In genomic region chr9:84002344-84002743, GRCh38 we compare ENCODE assay signal across 12 cellular contexts. TPM values are rescaled to one million over a fixed set of nuclear protein-coding genes. Genes with fewer than 3 reads are reported as not detected.
A peak's percentile ranks its signal among the peaks of the same experiment; 100 is the strongest.
DNase-seq lines count a peak whose midpoint lies in the region; ATAC-seq and TF ChIP-seq lines count a peak whose summit lies in the region.
"Had no signal": no experiment of that assay in that cellular context is flagged by ENCODE, and none has a peak within 500 bp of the region (broad histone marks: within the 10 kb centered on the region; RNA-seq: fewer than 3 reads in every experiment).

No MANE protein-coding gene starts in this region.

- H3K36me3 ChIP-seq in breast epithelium, result no peaks in the 10 kb centered on the region
- H3K36me3 ChIP-seq in mammary epithelial cell (ENCODE audit: insufficient read depth, low read length), result peaks cover 9% of the 10 kb centered on the region
- H3K36me3 ChIP-seq in upper lobe of right lung, result no peaks in the 10 kb centered on the region
- peaks cover 7% of the 10 kb centered on the region for H3K36me3 ChIP-seq in smooth muscle cell (ENCODE audit: low read depth)
- peaks cover 0 to 5% (median 0%) of the 10 kb centered on the region in 4 donors for H3K36me3 ChIP-seq in stomach

- H3K27ac ChIP-seq in breast epithelium (no peak overlapping the region), mammary epithelial cell (ENCODE audit: insufficient read depth, low read depth, low read length) (no peak overlapping the region), upper lobe of right lung (peak overlapping the region; percentile 34), smooth muscle cell (ENCODE audit: low read depth) (no peak overlapping the region), stomach (peak overlapping the region in 2 of 5 donors; percentile 24 to 63)

- no peak overlapping the region for H3K9ac ChIP-seq in mammary epithelial cell (ENCODE audit: insufficient read depth, low read length)
- H3K9ac ChIP-seq in smooth muscle cell (ENCODE audit: low read depth), result no peak overlapping the region

- no peak overlapping the region for H3K4me3 Mint-ChIP-seq in MCF 10A (ENCODE audit: unreplicated experiment)

- no peak for TF ChIP-seq CTCF in MCF 10A (IDR thresholded peaks at IDR 0.05; ENCODE audit: unreplicated experiment)
- TF ChIP-seq CTCF in breast epithelium (IDR thresholded peaks at IDR 0.05), result no peak
- TF ChIP-seq CTCF in mammary epithelial cell (conservative IDR thresholded peaks at IDR 0.05 in 1 of 2, IDR thresholded peaks at IDR 0.05 in 1 of 2; ENCODE audit: extremely low read depth in 1 of 2, insufficient read depth in 1 of 2, low read depth in 1 of 2, low read length in 2 of 2), result no peak
- no peak for TF ChIP-seq CTCF in upper lobe of right lung (IDR thresholded peaks at IDR 0.05)
- TF ChIP-seq CTCF in smooth muscle cell (IDR thresholded peaks at IDR 0.05; ENCODE audit: borderline replicate concordance, insufficient read depth, poor library complexity, severe bottlenecking), result no peak
- no peak for TF ChIP-seq CTCF in stomach (IDR thresholded peaks at IDR 0.05)

- peaks cover 7% of the 10 kb centered on the region for H3K36me3 Mint-ChIP-seq in MCF 10A (ENCODE audit: insufficient read depth, unreplicated experiment)

- no peaks in the 10 kb centered on the region for H3K27me3 Mint-ChIP-seq in MCF 10A (ENCODE audit: insufficient read depth, unreplicated experiment)

- in situ Hi-C loops in mammary epithelial cell (cut with MboI; ENCODE audit: low sequenced_read_pairs in 2 of 2), result no loop called here

- H3K79me2 ChIP-seq in mammary epithelial cell (ENCODE audit: insufficient read depth, low read length), result peaks cover 2% of the 10 kb centered on the region
- H3K79me2 ChIP-seq in smooth muscle cell (ENCODE audit: low read depth), result no peaks in the 10 kb centered on the region

- no peaks in the 10 kb centered on the region for H3K27me3 ChIP-seq in breast epithelium
- no peaks in the 10 kb centered on the region for H3K27me3 ChIP-seq in mammary epithelial cell (ENCODE audit: insufficient read depth, low read length)
- H3K27me3 ChIP-seq in upper lobe of right lung, result no peaks in the 10 kb centered on the region
- H3K27me3 ChIP-seq in smooth muscle cell (ENCODE audit: low read depth), result no peaks in the 10 kb centered on the region
- no peaks in the 10 kb centered on the region for H3K27me3 ChIP-seq in stomach

- ATAC-seq in HG02981 (IDR thresholded peaks at IDR 0.05; ENCODE audit: unreplicated experiment) (peak; percentile 80), upper lobe of right lung (peak; percentile 44)

- H3K9me3 Mint-ChIP-seq in MCF 10A (ENCODE audit: unreplicated experiment), result no peaks in the 10 kb centered on the region

- POLR2A ChIA-PET in MCF 10A (lab: Yijun Ruan, JAX), result interaction anchor here (1.0 to 1.5 kb wide), 2 partner anchors 81 to 134 kb away, joined by 3 to 5 read pairs; partner anchors contain the start of gene KIF27

- TF ChIP-seq EP300 in stomach (IDR thresholded peaks at IDR 0.05), result no peak

- H3K9me3 ChIP-seq in breast epithelium (no peaks in the 10 kb centered on the region), mammary epithelial cell (replicated peaks; ENCODE audit: insufficient read depth, low read length) (no peaks in the 10 kb centered on the region), upper lobe of right lung (no peaks in the 10 kb centered on the region), smooth muscle cell (replicated peaks; ENCODE audit: low read depth) (no peaks in the 10 kb centered on the region), stomach (no peaks in the 10 kb centered on the region)

- no peaks in the 10 kb centered on the region for H3F3A ChIP-seq in smooth muscle cell (ENCODE audit: low read depth)

- CTCF ChIA-PET in MCF 10A (lab: Yijun Ruan, JAX) (interaction anchor here (0.6 to 1.6 kb wide), 2 partner anchors 19 to 259 kb away, joined by 3 to 7 read pairs; no protein-coding TSS in a partner anchor), mammary epithelial cell (lab: Charles Lee; ENCODE audit: low non-redundant PET) (no interaction called here)

- BruUV-seq in MCF 10A (replicated peaks; lab: Mats Ljungman, UMichigan) (no TSS peak), mammary epithelial cell (replicated peaks; lab: Mats Ljungman, UMichigan) (no TSS peak)

- peak overlapping the region; percentile 49 for H3K27ac Mint-ChIP-seq in MCF 10A (ENCODE audit: low read depth, unreplicated experiment)

- H3K4me1 ChIP-seq in breast epithelium (no peaks in the 10 kb centered on the region), mammary epithelial cell (ENCODE audit: insufficient read depth, low read length) (peaks cover 4% of the 10 kb centered on the region), upper lobe of right lung (no peaks in the 10 kb centered on the region), smooth muscle cell (ENCODE audit: low read depth) (no peaks in the 10 kb centered on the region), stomach (peaks cover 5 to 18% (median 11%) of the 10 kb centered on the region in 4 donors)

- no peak for DNase-seq in MCF 10A (ENCODE audit: unreplicated experiment)
- no peak for DNase-seq in breast epithelium (ENCODE audit: low spot score in 2 of 2)
- no peak for DNase-seq in mammary epithelial cell
- DNase-seq in upper lobe of right lung, result no peak
- no peak for DNase-seq in smooth muscle cell (lab: John Stamatoyannopoulos, UW; ENCODE audit: unreplicated experiment)
- DNase-seq in AG08395 (ENCODE audit: low spot score), result no peak
- no peak for DNase-seq in stomach
- DNase-seq: activated CD4-positive, CD25-positive, alpha-beta regulatory T cell; effector CD4-positive, alpha-beta T cell; NCI-H2171 had no signal

- dilution Hi-C loops in mammary epithelial cell (cut with HindIII; ENCODE audit: low sequenced_read_pairs), result loop anchor here (5.0 kb wide), 2 partner anchors 35 to 70 kb away; no protein-coding TSS in a partner anchor

- TF ChIP-seq POLR2A in breast epithelium (IDR thresholded peaks at IDR 0.05), result no peak
- no peak for TF ChIP-seq POLR2A in stomach (IDR thresholded peaks at IDR 0.05)

- H4K20me1 ChIP-seq in mammary epithelial cell (ENCODE audit: insufficient read depth, low read length) (no peaks in the 10 kb centered on the region), smooth muscle cell (ENCODE audit: low read depth) (no peaks in the 10 kb centered on the region)

- H3K4me3 ChIP-seq in breast epithelium (no peak overlapping the region), mammary epithelial cell (replicated peaks in 1 of 3; ENCODE audit: insufficient read depth in 1 of 3, low read depth in 2 of 3, low read length in 3 of 3) (no peak overlapping the region), upper lobe of right lung (no peak overlapping the region), smooth muscle cell (no peak overlapping the region), stomach (no peak overlapping the region)
- H3K4me3 ChIP-seq: lung had no signal

- intact Hi-C loops in MCF 10A (cut with micrococcal nuclease), result no loop called here
- intact Hi-C loops in breast epithelium (cut with DNase I; ENCODE audit: low total_unique reads), result no loop called here
- intact Hi-C loops in mammary epithelial cell (cut with micrococcal nuclease), result no loop called here
- intact Hi-C loops in upper lobe of right lung (cut with DNase I), result no loop called here
- intact Hi-C loops in stomach (cut with DNase I; ENCODE audit: low total_unique reads), result no loop called here

- peak overlapping the region; percentile 28 for H3K4me2 ChIP-seq in mammary epithelial cell (ENCODE audit: insufficient read depth, low read depth, low read length)
- H3K4me2 ChIP-seq in smooth muscle cell, result no peak overlapping the region

- no peaks in the 10 kb centered on the region for H3K4me1 Mint-ChIP-seq in MCF 10A (ENCODE audit: insufficient read depth, unreplicated experiment)

- H2AFZ ChIP-seq in mammary epithelial cell (ENCODE audit: low read depth, low read length) (no peak overlapping the region), smooth muscle cell (ENCODE audit: low read depth) (no peak overlapping the region)

RNA-seq across cellular contexts. Expression of gene RMI1, which starts 21.7 kb away (rescaled TPM):
- total RNA-seq in MCF 10A (2022) (6.9 and 11.0 TPM in 2 replicates), breast epithelium (1 to 10 TPM; 3.7 to 6.2 (median 6.1) TPM), mammary epithelial cell (10 to 100 TPM in 1 of 2 donors, 1 to 10 TPM in 1; 3.7 to 12.1 TPM), upper lobe of right lung (5.4 TPM), smooth muscle cell (8.3 and 11.1 TPM in 2 replicates), stomach (10 to 100 TPM in 2 of 5 donors, 1 to 10 TPM in 1, not detected in 2; 5.2 to 20.5 (median 15.1) TPM)
- polyA plus RNA-seq in mammary epithelial cell (1.1 TPM), smooth muscle cell (3.2 and 3.6 TPM in 2 replicates), stomach (1 to 10 TPM; 3.2 to 5.0 (median 3.3) TPM)
- 1.6 TPM for polyA minus RNA-seq in mammary epithelial cell

RNA-seq across cellular contexts. Expression of gene HNRNPK, which starts 22.3 kb away (rescaled TPM):
- 825 and 951 TPM in 2 replicates for total RNA-seq in MCF 10A (2022)
- 100 to 1,000 TPM; 462 to 657 (median 527) TPM for total RNA-seq in breast epithelium
- 100 to 1,000 TPM; 335 to 526 TPM for total RNA-seq in mammary epithelial cell
- 346 TPM for polyA plus RNA-seq in mammary epithelial cell
- polyA minus RNA-seq in mammary epithelial cell, result 535 TPM
- total RNA-seq in upper lobe of right lung, result 353 TPM
- 532 and 584 TPM in 2 replicates for total RNA-seq in smooth muscle cell
- 468 and 469 TPM in 2 replicates for polyA plus RNA-seq in smooth muscle cell
- total RNA-seq in stomach, result 100 to 1,000 TPM; 164 to 835 (median 275) TPM
- 100 to 1,000 TPM; 188 to 267 (median 224) TPM for polyA plus RNA-seq in stomach
